1 cellular context compared by ENCODE assay signal in the genomic region with DNA sequence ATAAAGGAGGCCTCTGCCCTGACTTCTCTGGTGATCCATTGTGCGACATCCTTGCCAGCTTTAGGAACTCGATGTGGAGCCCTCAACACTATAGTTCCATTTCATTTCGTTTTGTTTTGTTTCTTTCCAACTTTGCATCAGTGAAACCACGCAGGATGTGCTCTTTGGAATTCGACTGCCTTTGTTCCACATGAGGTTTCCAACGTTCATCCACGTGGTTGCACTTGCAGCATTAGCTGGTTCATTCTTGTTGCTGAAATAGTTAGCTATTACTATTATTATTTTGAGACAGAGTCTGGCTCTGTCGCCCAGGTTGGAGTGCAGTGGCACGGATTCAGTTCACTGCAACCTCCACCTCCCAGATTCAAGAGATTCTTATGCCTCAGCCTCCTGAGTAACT.
TF ChIP-seq lines count a peak whose summit lies in the region.

No MANE protein-coding gene starts in this region.

TF ChIP-seq in GM23338, 12 proteins besides CTCF, POLR2A, EP300 and RAD21 (continued from another document):
- TF ChIP-seq, protein P1, sequence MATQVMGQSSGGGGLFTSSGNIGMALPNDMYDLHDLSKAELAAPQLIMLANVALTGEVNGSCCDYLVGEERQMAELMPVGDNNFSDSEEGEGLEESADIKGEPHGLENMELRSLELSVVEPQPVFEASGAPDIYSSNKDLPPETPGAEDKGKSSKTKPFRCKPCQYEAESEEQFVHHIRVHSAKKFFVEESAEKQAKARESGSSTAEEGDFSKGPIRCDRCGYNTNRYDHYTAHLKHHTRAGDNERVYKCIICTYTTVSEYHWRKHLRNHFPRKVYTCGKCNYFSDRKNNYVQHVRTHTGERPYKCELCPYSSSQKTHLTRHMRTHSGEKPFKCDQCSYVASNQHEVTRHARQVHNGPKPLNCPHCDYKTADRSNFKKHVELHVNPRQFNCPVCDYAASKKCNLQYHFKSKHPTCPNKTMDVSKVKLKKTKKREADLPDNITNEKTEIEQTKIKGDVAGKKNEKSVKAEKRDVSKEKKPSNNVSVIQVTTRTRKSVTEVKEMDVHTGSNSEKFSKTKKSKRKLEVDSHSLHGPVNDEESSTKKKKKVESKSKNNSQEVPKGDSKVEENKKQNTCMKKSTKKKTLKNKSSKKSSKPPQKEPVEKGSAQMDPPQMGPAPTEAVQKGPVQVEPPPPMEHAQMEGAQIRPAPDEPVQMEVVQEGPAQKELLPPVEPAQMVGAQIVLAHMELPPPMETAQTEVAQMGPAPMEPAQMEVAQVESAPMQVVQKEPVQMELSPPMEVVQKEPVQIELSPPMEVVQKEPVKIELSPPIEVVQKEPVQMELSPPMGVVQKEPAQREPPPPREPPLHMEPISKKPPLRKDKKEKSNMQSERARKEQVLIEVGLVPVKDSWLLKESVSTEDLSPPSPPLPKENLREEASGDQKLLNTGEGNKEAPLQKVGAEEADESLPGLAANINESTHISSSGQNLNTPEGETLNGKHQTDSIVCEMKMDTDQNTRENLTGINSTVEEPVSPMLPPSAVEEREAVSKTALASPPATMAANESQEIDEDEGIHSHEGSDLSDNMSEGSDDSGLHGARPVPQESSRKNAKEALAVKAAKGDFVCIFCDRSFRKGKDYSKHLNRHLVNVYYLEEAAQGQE (IDR thresholded peaks at IDR 0.05; ENCODE audit: unreplicated experiment) = no peak
- TF ChIP-seq ZNF114 (CRISPR knock-in tag; IDR thresholded peaks at IDR 0.05) (no peak), ZNF331 (CRISPR knock-in tag; IDR thresholded peaks at IDR 0.05; ENCODE audit: low read depth) (no peak), JUNB (IDR thresholded peaks at IDR 0.05; ENCODE audit: unreplicated experiment) (no peak), STAT1 (IDR thresholded peaks at IDR 0.05; ENCODE audit: unreplicated experiment) (no peak), EZH2 (IDR thresholded peaks at IDR 0.05; ENCODE audit: low read depth, unreplicated experiment) (no peak), POLR2AphosphoS5 (IDR thresholded peaks at IDR 0.05; ENCODE audit: low read depth) (no peak), EZH2phosphoT487 (IDR thresholded peaks at IDR 0.05; ENCODE audit: unreplicated experiment) (no peak), ZNF462 (CRISPR knock-in tag; IDR thresholded peaks at IDR 0.05) (no peak), CREB1 (CRISPR knock-in tag; IDR thresholded peaks at IDR 0.05; ENCODE audit: low read depth) (no peak)
